Comparison of ENCODE assay signal across 8 cellular contexts in genomic region chr3:187986514-187986934, GRCh38.
DNase-seq lines count a peak whose midpoint lies in the region; TF ChIP-seq lines count a peak whose summit lies in the region.

No MANE protein-coding gene starts in this region.

- H3K27ac ChIP-seq in OCI-LY1 (ENCODE audit: low read depth, low read length, poor library complexity, severe bottlenecking) (peak overlapping the region; percentile 79), tibial nerve (no peak overlapping the region)

- TF ChIP-seq POLR2A in tibial nerve (IDR thresholded peaks at IDR 0.05) = no peak

- TF ChIP-seq EP300 in tibial nerve (IDR thresholded peaks at IDR 0.05) = no peak

- H3K27ac Mint-ChIP-seq in Calu3 (ENCODE audit: unreplicated experiment) (peak overlapping the region; percentile 24), endothelial cell (ENCODE audit: unreplicated experiment) (no peak overlapping the region)

- intact Hi-C loops in Calu3 (cut with micrococcal nuclease; ENCODE audit: unreplicated experiment) = no loop called here

- no peaks in the 10 kb centered on the region for H3K36me3 Mint-ChIP-seq in Calu3 (ENCODE audit: insufficient read depth, unreplicated experiment)
- H3K36me3 Mint-ChIP-seq in endothelial cell (ENCODE audit: low read depth, unreplicated experiment) = no peaks in the 10 kb centered on the region

- 0 out of 2 replicates have a peak, but pooled peaks cover 3% of the 10 kb centered on the region for H3F3A ChIP-seq in OCI-LY1 (ENCODE audit: insufficient read depth, low read length)

- H3K4me2 ChIP-seq in OCI-LY1 (ENCODE audit: low read length) = peak overlapping the region; percentile 5; the same call in 1 of the 2 replicates

- H3K4me1 Mint-ChIP-seq in Calu3 (ENCODE audit: low read depth, unreplicated experiment) (peaks cover 18% of the 10 kb centered on the region), endothelial cell (ENCODE audit: unreplicated experiment) (peaks cover 18% of the 10 kb centered on the region)

- DNase-seq in Calu3 = peak; percentile 47
- DNase-seq in adipocyte (ENCODE audit: low read depth) = peak; percentile 60
- peak; percentile 46 for DNase-seq in pulmonary artery endothelial cell (ENCODE audit: low read depth, low spot score)
- no peak for DNase-seq in tibial nerve (ENCODE audit: low spot score in 2 of 2)
- DNase-seq in cortex of kidney (lab: John Stamatoyannopoulos, UW) = no peak
- no peak for DNase-seq in NCI-H146 (lab: John Stamatoyannopoulos, UW)
- no peak for DNase-seq in endothelial cell (ENCODE audit: low spot score)

- H3K9ac ChIP-seq in OCI-LY1 (ENCODE audit: low read length) (peak overlapping the region; percentile 19; the same call in 1 of the 2 replicates), adipocyte (ENCODE audit: low read length) (no peak overlapping the region)

- H2AFZ ChIP-seq in OCI-LY1 (ENCODE audit: low read length) = no peak overlapping the region

- peaks cover 4% of the 10 kb centered on the region for H3K9me3 Mint-ChIP-seq in Calu3 (ENCODE audit: low read depth, unreplicated experiment)
- H3K9me3 Mint-ChIP-seq in endothelial cell (ENCODE audit: unreplicated experiment) = no peaks in the 10 kb centered on the region

- H3K36me3 ChIP-seq in OCI-LY1 (ENCODE audit: insufficient read depth, low read length) (no peaks in the 10 kb centered on the region), adipocyte (ENCODE audit: control insufficient read depth, insufficient read depth, low read length, severe bottlenecking) (no peaks in the 10 kb centered on the region), tibial nerve (no peaks in the 10 kb centered on the region)

- no peaks in the 10 kb centered on the region for H3K27me3 ChIP-seq in OCI-LY1 (ENCODE audit: insufficient read depth, low read length)
- no peaks in the 10 kb centered on the region for H3K27me3 ChIP-seq in adipocyte (replicated peaks; ENCODE audit: control insufficient read depth, insufficient read depth, low read length)
- H3K27me3 ChIP-seq in tibial nerve = no peaks in the 10 kb centered on the region

- H3K27me3 Mint-ChIP-seq in Calu3 (ENCODE audit: unreplicated experiment) (peaks cover 13% of the 10 kb centered on the region), endothelial cell (ENCODE audit: unreplicated experiment) (no peaks in the 10 kb centered on the region)

- H3K4me3 Mint-ChIP-seq in Calu3 (ENCODE audit: low read depth, unreplicated experiment) (no peak overlapping the region), endothelial cell (ENCODE audit: unreplicated experiment) (no peak overlapping the region)

- BruUV-seq in Calu3 (replicated peaks; lab: Mats Ljungman, UMichigan) = no TSS peak

- CTCF ChIA-PET in Calu3 (lab: Charles Lee) = interaction anchor here (1.1 kb wide), 1 partner anchor 241 kb away, joined by 3 read pairs; the partner anchor contains the start of gene BCL6

- no peaks in the 10 kb centered on the region for H4K20me1 ChIP-seq in OCI-LY1 (ENCODE audit: insufficient read depth, low read length)

- WGBS in tibial nerve, 2 donors = 58 to 61% methylated on average over 5 of the region's 5 CpGs

- TF ChIP-seq CTCF in Calu3 (IDR thresholded peaks at IDR 0.05; ENCODE audit: unreplicated experiment) (no peak), OCI-LY1 (IDR thresholded peaks at IDR 0.05; ENCODE audit: low read length) (no peak), tibial nerve (IDR thresholded peaks at IDR 0.05) (no peak), endothelial cell (IDR thresholded peaks at IDR 0.05; ENCODE audit: unreplicated experiment) (no peak)

- H3K9me3 ChIP-seq in OCI-LY1 (ENCODE audit: low read length) = no peaks in the 10 kb centered on the region
- no peaks in the 10 kb centered on the region for H3K9me3 ChIP-seq in adipocyte (ENCODE audit: control insufficient read depth, low read length)
- no peaks in the 10 kb centered on the region for H3K9me3 ChIP-seq in tibial nerve

- H3K4me1 ChIP-seq in OCI-LY1 (ENCODE audit: insufficient read depth, low read length, severe bottlenecking) (peaks cover 96% of the 10 kb centered on the region), adipocyte (ENCODE audit: control insufficient read depth, insufficient read depth, low read length) (peaks cover 19% of the 10 kb centered on the region), tibial nerve (peaks cover 0 to 9% (median 3%) of the 10 kb centered on the region in 4 donors)

- no peaks in the 10 kb centered on the region for H3K79me2 ChIP-seq in OCI-LY1 (ENCODE audit: insufficient read depth, low read length)

- no peak overlapping the region for H3K4me3 ChIP-seq in OCI-LY1 (ENCODE audit: low read depth, low read length, poor library complexity, severe bottlenecking)
- H3K4me3 ChIP-seq in adipocyte (ENCODE audit: low read length) = no peak overlapping the region
- no peak overlapping the region for H3K4me3 ChIP-seq in tibial nerve

- H3K9me2 ChIP-seq in OCI-LY1 (ENCODE audit: low read depth, low read length) = no peaks in the 10 kb centered on the region

Comparison
In these comparisons a context has a peak if more than half of its experiments do, and no peak if none do; other contexts are left out.
1. DNase-seq: peak in Calu3 (single experiment), adipocyte (single experiment) and pulmonary artery endothelial cell (single experiment); none in tibial nerve (0 of 2), cortex of kidney (single experiment), NCI-H146 (single experiment) and endothelial cell (single experiment).